ENCODE assay signal across 11 cellular contexts in the genomic region with DNA sequence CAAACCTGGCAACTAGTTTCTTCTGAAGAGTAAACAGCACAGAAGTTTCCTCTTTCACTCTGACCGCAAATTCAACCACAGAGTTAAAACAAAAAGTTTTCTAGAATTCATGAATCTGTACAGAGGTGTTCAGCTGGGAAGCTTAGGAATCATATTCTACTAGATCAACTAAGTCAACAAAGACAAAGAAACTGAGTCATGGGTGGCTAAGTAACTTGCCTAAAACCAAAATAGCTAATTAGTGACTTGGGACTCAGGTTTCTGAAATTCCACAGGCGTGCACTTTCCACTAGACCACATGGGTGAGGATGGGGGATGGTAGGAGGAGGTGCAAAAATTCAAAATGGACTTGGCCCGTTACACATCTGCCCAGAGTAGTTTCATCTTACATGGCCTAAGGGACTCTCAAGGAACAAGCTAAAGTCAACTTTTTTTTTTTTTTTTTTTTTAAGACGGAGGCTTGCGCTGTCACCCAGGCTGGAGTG. TPM values are rescaled to one million over a fixed set of nuclear protein-coding genes. Genes with fewer than 3 reads are reported as not detected.
DNase-seq lines count a peak whose midpoint lies in the region; ATAC-seq, FAIRE-seq and TF ChIP-seq lines count a peak whose summit lies in the region.
"Had no signal": no experiment of that assay in that cellular context is flagged by ENCODE, and none has a peak within 500 bp of the region (broad histone marks: within the 10 kb centered on the region; RNA-seq: fewer than 3 reads in every experiment).

No MANE protein-coding gene starts in this region.

- no peak overlapping the region for H4K8ac ChIP-seq in H9 (replicated peaks; ENCODE audit: insufficient read length, low read depth, low read length)

- no peak overlapping the region for H2BK120ac ChIP-seq in H9 (ENCODE audit: low read depth, low read length, poor library complexity, severe bottlenecking)

- no peaks in the 10 kb centered on the region for H3K9me3 ChIP-seq in H9 (ENCODE audit: control insufficient read depth, low read depth, low read length)
- no peaks in the 10 kb centered on the region for H3K9me3 ChIP-seq in Peyer's patch
- no peaks in the 10 kb centered on the region for H3K9me3 ChIP-seq in hepatocyte (ENCODE audit: low read depth)

- H3K27me3 Mint-ChIP-seq in H9 (ENCODE audit: low read depth) = no peaks in the 10 kb centered on the region

- peak; percentile 99 for FAIRE-seq in RCC 7860 (lab: Jason Lieb, UNC)

- H2BK20ac ChIP-seq in H9 (ENCODE audit: low read depth, low read length, poor library complexity, severe bottlenecking) = no peak overlapping the region

- H2BK12ac ChIP-seq in H9 (ENCODE audit: insufficient read length, low read depth, low read length) = no peak overlapping the region

- H3K4me3 ChIP-seq in GM12865 (ENCODE audit: low read depth, low read length) = no peak overlapping the region
- H3K4me3 ChIP-seq in Peyer's patch = no peak overlapping the region
- no peak overlapping the region for H3K4me3 ChIP-seq in hepatocyte

- H4K91ac ChIP-seq in H9 (ENCODE audit: insufficient read length, low read depth, low read length) = no peak overlapping the region

- H3K18ac ChIP-seq in H9 (ENCODE audit: insufficient read length, low read depth, low read length) = no peak overlapping the region

- no peak overlapping the region for H3K56ac ChIP-seq in H9 (ENCODE audit: insufficient read length, low read depth, low read length)

- peaks cover 25 to 35% of the 10 kb centered on the region in 2 experiments for H3K4me1 Mint-ChIP-seq in H9

- H3T11ph ChIP-seq in H9 (ENCODE audit: low read length) = no peak overlapping the region

- no peaks in the 10 kb centered on the region for H3K23me2 ChIP-seq in H9 (ENCODE audit: insufficient read length, low read depth, low read length, poor library complexity, severe bottlenecking)

- DNase-seq in GM12865 (ENCODE audit: low read depth) (peak; percentile 19), H9 (no peak), RCC 7860 (ENCODE audit: low spot score) (peak; percentile 93), kidney glomerular epithelial cell (lab: John Stamatoyannopoulos, UW) (peak; percentile 42), Peyer's patch (no peak), hepatocyte (ENCODE audit: low spot score) (no peak)
- no peak for DNase-seq in stimulated activated CD4-positive, alpha-beta T cell treated with anti-CD3 and anti-CD28 coated beads, Interleukin-4, amount 100 ng/mL, for 4 hours
- DNase-seq: effector memory CD4-positive, alpha-beta T cell; GDM1; NCI-H1048 had no signal

- H3K79me1 ChIP-seq in H9 (ENCODE audit: insufficient read depth, low read depth, low read length, poor library complexity, severe bottlenecking) = peaks cover 8% of the 10 kb centered on the region

- H2BK15ac ChIP-seq in H9 (ENCODE audit: low read depth, low read length) = no peak overlapping the region

- H2AK5ac ChIP-seq in H9 (ENCODE audit: insufficient read length, low read length) = no peak overlapping the region

- H3K4me2 ChIP-seq in H9 (ENCODE audit: insufficient read depth, insufficient read length, low read length) (no peak overlapping the region), hepatocyte (no peak overlapping the region)

- H3K14ac ChIP-seq in H9 (ENCODE audit: insufficient read depth, low read length) = no peak overlapping the region

- TF ChIP-seq CTCF in GM12865 (IDR thresholded peaks at IDR 0.05; ENCODE audit: insufficient read depth, low read depth, low read length, missing control alignments) = no peak
- TF ChIP-seq CTCF in H9 (conservative IDR thresholded peaks at IDR 0.05) = no peak
- TF ChIP-seq CTCF in Peyer's patch (IDR thresholded peaks at IDR 0.05) = no peak
- no peak for TF ChIP-seq CTCF in hepatocyte (IDR thresholded peaks at IDR 0.05; ENCODE audit: poor library complexity)

- H3K36me3 ChIP-seq in Peyer's patch = no peaks in the 10 kb centered on the region
- no peaks in the 10 kb centered on the region for H3K36me3 ChIP-seq in hepatocyte (replicated peaks; ENCODE audit: insufficient read depth, low read depth)

- H2AFZ ChIP-seq in H9 (ENCODE audit: low read length) (no peak overlapping the region), hepatocyte (no peak overlapping the region)

- TF ChIP-seq POLR2A in Peyer's patch (IDR thresholded peaks at IDR 0.05) = no peak

- no peaks in the 10 kb centered on the region for H3K9me2 ChIP-seq in hepatocyte (replicated peaks; ENCODE audit: insufficient read depth)

- H3K23ac ChIP-seq in H9 (ENCODE audit: insufficient read length, low read depth, low read length) = no peak overlapping the region

- H3K27ac ChIP-seq in H9 (ENCODE audit: insufficient read length, low read depth, low read length) (no peak overlapping the region), Peyer's patch (no peak overlapping the region), hepatocyte (no peak overlapping the region)

- WGBS in H9 (ENCODE audit: extremely low coverage, insufficient read length, low lambda C conversion rate) = no CpG with 5 or more reads among the region's 5 CpGs
- WGBS in hepatocyte (ENCODE audit: low lambda C conversion rate, missing lambda C conversion rate) = 80% methylated on average over 5 of the region's 5 CpGs

- no peak overlapping the region for H2BK5ac ChIP-seq in H9 (ENCODE audit: insufficient read length, low read length)

- no peak overlapping the region for H3K4me3 Mint-ChIP-seq in H9

- H4K20me1 ChIP-seq in H9 (ENCODE audit: control insufficient read depth, insufficient read depth, insufficient read length) = no peaks in the 10 kb centered on the region
- peaks cover 22% of the 10 kb centered on the region for H4K20me1 ChIP-seq in hepatocyte (ENCODE audit: insufficient read depth, poor library complexity, severe bottlenecking)

- H3K79me2 ChIP-seq in H9 (ENCODE audit: insufficient read depth, low read length) (peaks cover 19% of the 10 kb centered on the region; the same call in 1 of the 2 replicates), hepatocyte (peaks cover 93% of the 10 kb centered on the region)

- no peaks in the 10 kb centered on the region for H3K36me3 Mint-ChIP-seq in H9 (ENCODE audit: insufficient read depth in 1 of 3, low read depth in 3 of 3)

- no peak overlapping the region for H3K4ac ChIP-seq in H9 (ENCODE audit: low read depth, low read length)

- no peak for ATAC-seq in GM21737 (IDR thresholded peaks at IDR 0.05; ENCODE audit: unreplicated experiment)

- H3K4me1 ChIP-seq in H9 (ENCODE audit: insufficient read depth, low read length) = peaks cover 3% of the 10 kb centered on the region
- H3K4me1 ChIP-seq in Peyer's patch = peaks cover 0 to 6% (median 0%) of the 10 kb centered on the region in 4 donors
- H3K4me1 ChIP-seq in hepatocyte (ENCODE audit: insufficient read depth) = peaks cover 7% of the 10 kb centered on the region

- no peaks in the 10 kb centered on the region for H3K27me3 ChIP-seq in H9 (ENCODE audit: insufficient read depth, low read length)
- no peaks in the 10 kb centered on the region for H3K27me3 ChIP-seq in Peyer's patch
- H3K27me3 ChIP-seq in hepatocyte = no peaks in the 10 kb centered on the region

- no peaks in the 10 kb centered on the region for H3K9me3 Mint-ChIP-seq in H9

- H3K27ac Mint-ChIP-seq in H9 = peak overlapping the region in 2 of 3 experiments; percentile 7 to 25; a peak in 2 of 7 replicates

- H4K5ac ChIP-seq in H9 (ENCODE audit: insufficient read length, low read depth, low read length) = no peak overlapping the region

- no peak overlapping the region for H3K9ac ChIP-seq in H9 (ENCODE audit: extremely low read depth, insufficient read length, low read length)

RNA-seq across cellular contexts. Expression of a gene that starts 25.8 kb away (rescaled TPM):
- total RNA-seq in H9 (2021) (76.4 and 79.0 TPM in 2 replicates), Peyer's patch (1 to 10 TPM; 1.9 to 6.6 (median 4.2) TPM), hepatocyte (17.9 and 21.7 TPM in 2 replicates)
- 7.3 and 9.5 TPM in 2 replicates for polyA plus RNA-seq in hepatocyte

Comparison
In these comparisons a context has a peak if more than half of its experiments do, and no peak if none do; other contexts are left out.
1. DNase-seq: peak in GM12865 (single experiment), RCC 7860 (single experiment) and kidney glomerular epithelial cell (single experiment); none in H9 (single experiment), stimulated activated CD4-positive, alpha-beta T cell treated with anti-CD3 and anti-CD28 coated beads, Interleukin-4, amount 100 ng/mL, for 4 hours (0 of 2), Peyer's patch (0 of 3) and hepatocyte (single experiment).